In genomic region chr2:2837768-2838547, GRCh38 we compare ENCODE assay signal across 28 cellular contexts.
DNase-seq lines count a peak whose midpoint lies in the region; ATAC-seq, FAIRE-seq and TF ChIP-seq lines count a peak whose summit lies in the region.
"Had no signal": no experiment of that assay in that cellular context is flagged by ENCODE, and none has a peak within 500 bp of the region (broad histone marks: within the 10 kb centered on the region; RNA-seq: fewer than 3 reads in every experiment).

No MANE protein-coding gene starts in this region.

- no peak overlapping the region for H3K9ac ChIP-seq in colonic mucosa (ENCODE audit: low read depth in 2 of 2, low read length in 2 of 2)

- intact Hi-C loops in left cardiac atrium (cut with DNase I): no loop called here
- intact Hi-C loops in colonic mucosa (cut with DNase I): no loop called here

- H3K36me3 Mint-ChIP-seq in natural killer cell treated with Interleukin-12 subunit alpha and Interleukin-12 subunit beta and Interleukin-15 and Interleukin-18, amount 100 ng/mL, for 72 hours: no peaks in the 10 kb centered on the region
- H3K36me3 Mint-ChIP-seq: natural killer cell; stimulated activated naive B cell treated with anti-CD40 and anti-IgM and Interleukin-4, amounts not matched to agents 10 μg/mL and 1 μg/mL and 100 μg/mL, for 72 hours had no signal

- peaks cover 6% of the 10 kb centered on the region for H3K9me3 Mint-ChIP-seq in natural killer cell treated with Interleukin-12 subunit alpha and Interleukin-12 subunit beta and Interleukin-15 and Interleukin-18, amount 100 ng/mL, for 72 hours
- H3K9me3 Mint-ChIP-seq: activated T-cell treated with anti-CD3 and anti-CD28 coated beads, Interleukin-2, amount 50 U/mL, for 72 hours; natural killer cell; T-helper 2 cell treated with Interferon-gamma antibody and Interleukin-4, amounts not matched to agents 5 μg/mL and 100 μg/mL, for 36 hours had no signal

- H3K9me3 ChIP-seq in right atrium auricular region (no peaks in the 10 kb centered on the region), colonic mucosa (no peaks in the 10 kb centered on the region)
- H3K9me3 ChIP-seq: HAP-1, heart right ventricle, lower lobe of right lung, ovary had no signal

- H3K27ac Mint-ChIP-seq in natural killer cell treated with Interleukin-12 subunit alpha and Interleukin-12 subunit beta and Interleukin-15 and Interleukin-18, amount 100 ng/mL, for 72 hours: no peak overlapping the region
- H3K27ac Mint-ChIP-seq: activated T-cell treated with anti-CD3 and anti-CD28 coated beads, Interleukin-2, amount 50 U/mL, for 72 hours; B cell; natural killer cell; stimulated activated naive B cell treated with anti-CD40 and anti-IgM and Interleukin-4, amounts not matched to agents 10 μg/mL and 1 μg/mL and 100 μg/mL, for 72 hours; T-helper 2 cell treated with Interferon-gamma antibody and Interleukin-4, amounts not matched to agents 5 μg/mL and 100 μg/mL, for 36 hours had no signal

- H3K27me3 ChIP-seq in right atrium auricular region (no peaks in the 10 kb centered on the region), colonic mucosa (no peaks in the 10 kb centered on the region)
- H3K27me3 ChIP-seq: heart right ventricle, ovary had no signal

- peaks cover 0 to 4% of the 10 kb centered on the region in 2 donors for H3K4me1 Mint-ChIP-seq in natural killer cell treated with Interleukin-12 subunit alpha and Interleukin-12 subunit beta and Interleukin-15 and Interleukin-18, amount 100 ng/mL, for 72 hours (ENCODE audit: low read depth in 2 of 2)
- H3K4me1 Mint-ChIP-seq: B cell; natural killer cell; stimulated activated naive B cell treated with anti-CD40 and anti-IgM and Interleukin-4, amounts not matched to agents 10 μg/mL and 1 μg/mL and 100 μg/mL, for 72 hours had no signal

- H3K4me3 ChIP-seq in right atrium auricular region (no peak overlapping the region), colonic mucosa (no peak overlapping the region)
- H3K4me3 ChIP-seq: GM12878, HAP-1, heart right ventricle, lower lobe of right lung, ovary had no signal

- no peak for TF ChIP-seq CTCF in right atrium auricular region (IDR thresholded peaks at IDR 0.05)
- TF ChIP-seq CTCF in colonic mucosa (IDR thresholded peaks at IDR 0.05): no peak

- H3K27ac ChIP-seq in right atrium auricular region: no peak overlapping the region
- H3K27ac ChIP-seq in colonic mucosa: no peak overlapping the region
- H3K27ac ChIP-seq: heart right ventricle, HL-60, lower lobe of right lung, ovary had no signal

- H3K27me3 Mint-ChIP-seq in natural killer cell treated with Interleukin-12 subunit alpha and Interleukin-12 subunit beta and Interleukin-15 and Interleukin-18, amount 100 ng/mL, for 72 hours: no peaks in the 10 kb centered on the region
- H3K27me3 Mint-ChIP-seq: B cell had no signal

- no peak overlapping the region for H3K4me3 Mint-ChIP-seq in natural killer cell treated with Interleukin-12 subunit alpha and Interleukin-12 subunit beta and Interleukin-15 and Interleukin-18, amount 100 ng/mL, for 72 hours
- H3K4me3 Mint-ChIP-seq: activated T-cell treated with anti-CD3 and anti-CD28 coated beads, Interleukin-2, amount 50 U/mL, for 72 hours; B cell; natural killer cell; stimulated activated naive B cell treated with anti-CD40 and anti-IgM and Interleukin-4, amounts not matched to agents 10 μg/mL and 1 μg/mL and 100 μg/mL, for 72 hours; T-helper 2 cell treated with Interferon-gamma antibody and Interleukin-4, amounts not matched to agents 5 μg/mL and 100 μg/mL, for 36 hours had no signal

- H3K4me1 ChIP-seq in right atrium auricular region (no peaks in the 10 kb centered on the region), colonic mucosa (no peaks in the 10 kb centered on the region)
- H3K4me1 ChIP-seq: HAP-1, lower lobe of right lung had no signal

- ATAC-seq in left cardiac atrium: no peak
- peak; percentile 19 to 30 for ATAC-seq in natural killer cell treated with Interleukin-12 subunit alpha and Interleukin-12 subunit beta and Interleukin-15 and Interleukin-18, amount 100 ng/mL, for 72 hours
- no peak for ATAC-seq in GM18505 (IDR thresholded peaks at IDR 0.05; ENCODE audit: unreplicated experiment)
- ATAC-seq in GM21381 (IDR thresholded peaks at IDR 0.05; ENCODE audit: unreplicated experiment): no peak
- ATAC-seq: activated T-cell treated with anti-CD3 and anti-CD28 coated beads, Interleukin-2, amount 50 U/mL, for 72 hours; GM12878; heart right ventricle; lower lobe of right lung; Panc1 had no signal

- FAIRE-seq in H54 (lab: Jason Lieb, UNC): no peak
- FAIRE-seq: GM12878 had no signal

- DNase-seq in right atrium auricular region (ENCODE audit: low spot score) (peak; percentile 44), left cardiac atrium (no peak), colonic mucosa (peak; percentile 8), H54 (ENCODE audit: insufficient read length, low spot score) (no peak)
- no peak for DNase-seq in natural killer cell treated with Interleukin-12 subunit alpha and Interleukin-12 subunit beta and Interleukin-15 and Interleukin-18, amount 100 ng/mL, for 72 hours (ENCODE audit: low spot score)
- DNase-seq: ACHN; activated T-cell treated with anti-CD3 and anti-CD28 coated beads, Interleukin-2, amount 50 U/mL, for 72 hours; caudate nucleus; foreskin melanocyte; heart right ventricle; KG1; kidney glomerular epithelial cell; lower lobe of right lung; natural killer cell; NCI-H1417 treated with DMSO at 0.1 percent for 48 hours; NCI-H2081; NCI-H526; ovary; Right ventricle myocardium superior; stimulated activated naive B cell treated with anti-CD40 and anti-IgM and Interleukin-4, amounts not matched to agents 10 μg/mL and 1 μg/mL and 100 μg/mL, for 72 hours had no signal

- no peak for TF ChIP-seq POLR2A in H54 (IDR thresholded peaks at IDR 0.05; ENCODE audit: low read depth, low read length)
- TF ChIP-seq POLR2A in GM18505 (IDR thresholded peaks at IDR 0.05; ENCODE audit: borderline replicate concordance, extremely low read depth, insufficient read depth, insufficient read length): no peak

- H3K36me3 ChIP-seq in right atrium auricular region: no peaks in the 10 kb centered on the region
- no peaks in the 10 kb centered on the region for H3K36me3 ChIP-seq in colonic mucosa
- H3K36me3 ChIP-seq: HAP-1, heart right ventricle, lower lobe of right lung, ovary had no signal

Comparison
In these comparisons a context has a peak if more than half of its experiments do, and no peak if none do; other contexts are left out.
1. DNase-seq: peak in right atrium auricular region (single experiment) and colonic mucosa (single experiment); none in left cardiac atrium (single experiment), natural killer cell treated with Interleukin-12 subunit alpha and Interleukin-12 subunit beta and Interleukin-15 and Interleukin-18, amount 100 ng/mL, for 72 hours (single experiment) and H54 (single experiment).
2. ATAC-seq: peak in natural killer cell treated with Interleukin-12 subunit alpha and Interleukin-12 subunit beta and Interleukin-15 and Interleukin-18, amount 100 ng/mL, for 72 hours (2 of 2); none in left cardiac atrium (0 of 2), GM18505 (single experiment) and GM21381 (single experiment).